1 cellular context compared by ENCODE assay signal in the genomic region with DNA sequence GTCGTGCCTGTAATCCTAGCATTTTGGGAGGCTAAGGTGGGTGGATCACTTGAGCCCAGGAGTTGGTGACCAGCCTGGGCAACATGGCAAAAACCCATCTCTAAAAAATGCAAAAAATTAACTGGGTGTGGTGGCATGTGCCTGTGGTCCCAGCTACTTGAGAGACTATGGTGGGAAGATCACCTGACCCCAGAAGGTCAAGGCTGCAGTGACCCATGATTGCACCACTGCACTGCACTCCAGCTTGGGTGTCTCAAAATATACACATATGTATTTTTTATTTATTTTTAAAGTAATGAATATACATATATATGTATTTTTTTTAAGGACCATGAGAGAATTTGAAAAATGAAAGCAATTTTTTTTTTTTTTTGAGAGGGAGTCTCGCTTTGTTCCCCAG.
TF ChIP-seq lines count a peak whose summit lies in the region.

No MANE protein-coding gene starts in this region.

TF ChIP-seq in HepG2, 621 proteins besides CTCF, POLR2A, EP300 and RAD21:
- peak; percentile 60 for TF ChIP-seq NR2F6 (IDR thresholded peaks at IDR 0.05)
- TF ChIP-seq NR2F6 (CRISPR knock-in tag; IDR thresholded peaks at IDR 0.05), result peak; percentile 61; the same call in 1 of the 2 replicates
- no peak for TF ChIP-seq ZNF333 (CRISPR knock-in tag; IDR thresholded peaks at IDR 0.05; ENCODE audit: borderline replicate concordance)
- TF ChIP-seq ZNF569 (CRISPR knock-in tag; IDR thresholded peaks at IDR 0.05; ENCODE audit: borderline replicate concordance), result no peak
- TF ChIP-seq NR2F1 (CRISPR knock-in tag; IDR thresholded peaks at IDR 0.05), result peak; percentile 42 to 54; a peak in 2 of 4 replicates
- no peak for TF ChIP-seq HDAC1 (CRISPR knock-in tag; IDR thresholded peaks at IDR 0.05)
- TF ChIP-seq ZNF121 (CRISPR knock-in tag; IDR thresholded peaks at IDR 0.05), result no peak
- TF ChIP-seq RARA (CRISPR knock-in tag; IDR thresholded peaks at IDR 0.05), result peak; percentile 63; the same call in 1 of the 2 replicates
- no peak for TF ChIP-seq PCBP2 (optimal IDR thresholded peaks at IDR 0.05; ENCODE audit: low read depth, low read length, poor library complexity, severe bottlenecking)
- TF ChIP-seq ZNF792 (CRISPR knock-in tag; IDR thresholded peaks at IDR 0.05), result no peak
- TF ChIP-seq CBX5 (CRISPR knock-in tag; IDR thresholded peaks at IDR 0.05; ENCODE audit: borderline replicate concordance), result no peak
- TF ChIP-seq BORCS8-MEF2B (CRISPR knock-in tag; IDR thresholded peaks at IDR 0.05), result no peak
- TF ChIP-seq REXO4 (CRISPR knock-in tag; IDR thresholded peaks at IDR 0.05; ENCODE audit: borderline replicate concordance), result no peak
- no peak for TF ChIP-seq ZNF605 (CRISPR knock-in tag; IDR thresholded peaks at IDR 0.05)
